In genomic region chr2:23386422-23387220, GRCh38 we compare ENCODE assay signal across 8 cellular contexts. TPM values are rescaled to one million over a fixed set of nuclear protein-coding genes. Genes with fewer than 3 reads are reported as not detected.
DNase-seq lines count a peak whose midpoint lies in the region; ATAC-seq and TF ChIP-seq lines count a peak whose summit lies in the region.

No MANE protein-coding gene starts in this region.

- H3K36me3 Mint-ChIP-seq in CD4-positive, CD25-positive, alpha-beta regulatory T cell = no peaks in the 10 kb centered on the region
- H3K36me3 Mint-ChIP-seq in neural crest cell (ENCODE audit: low read depth) = no peaks in the 10 kb centered on the region

- TF ChIP-seq CTCF in fibroblast of pulmonary artery (IDR thresholded peaks at IDR 0.05; ENCODE audit: low read length, missing control alignments) (no peak), neural crest cell (conservative IDR thresholded peaks at IDR 0.05) (no peak)

- peak overlapping the region; percentile 19 to 92 (median 84) for H3K4me3 Mint-ChIP-seq in CD4-positive, CD25-positive, alpha-beta regulatory T cell
- H3K4me3 Mint-ChIP-seq in neural crest cell = peak overlapping the region; percentile 91

- no peak overlapping the region for H3K27ac ChIP-seq in CD4-positive, CD25-positive, alpha-beta regulatory T cell (ENCODE audit: insufficient read depth, low read length, poor library complexity, severe bottlenecking)

- H3K27me3 ChIP-seq in CD4-positive, CD25-positive, alpha-beta regulatory T cell (ENCODE audit: control insufficient read depth, insufficient read depth, low read length) = peaks cover 35% of the 10 kb centered on the region

- H3K27me3 Mint-ChIP-seq in CD4-positive, CD25-positive, alpha-beta regulatory T cell = peaks cover 66% of the 10 kb centered on the region
- H3K27me3 Mint-ChIP-seq in neural crest cell (ENCODE audit: low read depth) = peaks cover 64% of the 10 kb centered on the region

- H3K4me3 ChIP-seq in CD4-positive, CD25-positive, alpha-beta regulatory T cell (ENCODE audit: low read depth, low read length) = no peak overlapping the region
- H3K4me3 ChIP-seq in fibroblast of pulmonary artery (replicated peaks; ENCODE audit: low read depth, low read length) = peak overlapping the region; percentile 66

- ATAC-seq in CD4-positive, CD25-positive, alpha-beta regulatory T cell (ENCODE audit: low read depth in 2 of 2) = no peak
- ATAC-seq in HG02571 (IDR thresholded peaks at IDR 0.05; ENCODE audit: unreplicated experiment) (peak; percentile 12), HG03460 (IDR thresholded peaks at IDR 0.05; ENCODE audit: unreplicated experiment) (no peak), GM19463 (IDR thresholded peaks at IDR 0.05; ENCODE audit: unreplicated experiment) (no peak)

- H3K4me1 ChIP-seq in CD4-positive, CD25-positive, alpha-beta regulatory T cell (ENCODE audit: control insufficient read depth, insufficient read depth, low read length, poor library complexity, severe bottlenecking) = peaks cover 10% of the 10 kb centered on the region

- H3K27ac Mint-ChIP-seq in CD4-positive, CD25-positive, alpha-beta regulatory T cell = peak overlapping the region in 1 of 3 donors; percentile 79
- H3K27ac Mint-ChIP-seq in neural crest cell (ENCODE audit: unreplicated experiment) = no peak overlapping the region

- no peaks in the 10 kb centered on the region for H3K9me3 ChIP-seq in CD4-positive, CD25-positive, alpha-beta regulatory T cell (ENCODE audit: control insufficient read depth in 2 of 2, low read length in 2 of 2)

- H3K9me3 Mint-ChIP-seq in CD4-positive, CD25-positive, alpha-beta regulatory T cell = peaks cover 0 to 3% (median 0%) of the 10 kb centered on the region in 7 donors
- no peaks in the 10 kb centered on the region for H3K9me3 Mint-ChIP-seq in neural crest cell

- DNase-seq in CD4-positive, CD25-positive, alpha-beta regulatory T cell = peak in 2 of 3 donors; percentile 5 to 16
- DNase-seq in activated CD4-positive, alpha-beta T cell treated with anti-CD3 and anti-CD28 coated beads, Interleukin-2, amount 50 U/mL, for 1 hour = peak; percentile 24
- peak; percentile 21 for DNase-seq in fibroblast of pulmonary artery (ENCODE audit: low read depth)
- peak; percentile 18 for DNase-seq in neural crest cell (ENCODE audit: low read depth, low spot score)
- no peak for DNase-seq in NCI-H226

- H3K4me1 Mint-ChIP-seq in CD4-positive, CD25-positive, alpha-beta regulatory T cell = peaks cover 0 to 12% (median 5%) of the 10 kb centered on the region in 4 donors
- H3K4me1 Mint-ChIP-seq in neural crest cell = peaks cover 20% of the 10 kb centered on the region

- no peaks in the 10 kb centered on the region for H3K36me3 ChIP-seq in CD4-positive, CD25-positive, alpha-beta regulatory T cell (ENCODE audit: control insufficient read depth, insufficient read depth, low read length)

RNA-seq across cellular contexts. Expression of gene KLHL29, which starts 1.6 kb away (rescaled TPM):
- total RNA-seq in CD4-positive, CD25-positive, alpha-beta regulatory T cell = 1.3 TPM
- polyA plus RNA-seq in CD4-positive, CD25-positive, alpha-beta regulatory T cell = under 1 TPM; 0.09 to 0.31 (median 0.20) TPM
- total RNA-seq in neural crest cell = 7.3 and 8.4 TPM in 2 replicates
